Comparison of ENCODE assay signal across 27 cellular contexts in genomic region chr6:89011436-89011835, GRCh38.
"Had no signal": no experiment of that assay in that cellular context is flagged by ENCODE, and none has a peak within 500 bp of the region (broad histone marks: within the 10 kb centered on the region; RNA-seq: fewer than 3 reads in every experiment).

No MANE protein-coding gene starts in this region.

- H3K27ac ChIP-seq: left lung, lower lobe of right lung, ovary, right atrium auricular region, right lobe of liver, tibial nerve, uterus had no signal

- H3K4me1 Mint-ChIP-seq: nephron had no signal

- H3K4me3 ChIP-seq: left lung, lower lobe of right lung, ovary, right atrium auricular region, right lobe of liver, smooth muscle cell, tibial nerve, uterus had no signal

- ATAC-seq: left colon; left lung; lower lobe of right lung; naive thymus-derived CD8-positive, alpha-beta T cell; right lobe of liver; stimulated activated memory B cell treated with anti-CD40 and anti-IgM and Interleukin-4, amounts not matched to agents 10 μg/mL and 1 μg/mL and 100 μg/mL, for 72 hours; stimulated activated naive CD8-positive, alpha-beta T cell treated with anti-CD3 and anti-CD28 coated beads, Interleukin-15, amount 100 ng/mL, for 72 hours had no signal

- H3K4me3 Mint-ChIP-seq: immature natural killer cell; naive thymus-derived CD8-positive, alpha-beta T cell; nephron; neural crest cell; stimulated activated memory B cell treated with anti-CD40 and anti-IgM and Interleukin-4, amounts not matched to agents 10 μg/mL and 1 μg/mL and 100 μg/mL, for 72 hours; stimulated activated naive CD8-positive, alpha-beta T cell treated with anti-CD3 and anti-CD28 coated beads, Interleukin-15, amount 100 ng/mL, for 72 hours; type B pancreatic cell had no signal

- H3K27me3 Mint-ChIP-seq: progenitor cell of endocrine pancreas; stimulated activated memory B cell treated with anti-CD40 and anti-IgM and Interleukin-4, amounts not matched to agents 10 μg/mL and 1 μg/mL and 100 μg/mL, for 72 hours; stimulated activated naive CD8-positive, alpha-beta T cell treated with anti-CD3 and anti-CD28 coated beads, Interleukin-15, amount 100 ng/mL, for 72 hours; type B pancreatic cell had no signal

- H3K4me1 ChIP-seq: right atrium auricular region, uterus had no signal

- H3K9me3 Mint-ChIP-seq: immature natural killer cell, neural crest cell, type B pancreatic cell had no signal

- H3K27ac Mint-ChIP-seq: immature natural killer cell; naive thymus-derived CD8-positive, alpha-beta T cell; nephron; progenitor cell of endocrine pancreas; stimulated activated memory B cell treated with anti-CD40 and anti-IgM and Interleukin-4, amounts not matched to agents 10 μg/mL and 1 μg/mL and 100 μg/mL, for 72 hours; type B pancreatic cell had no signal

- H3K4me2 ChIP-seq: smooth muscle cell had no signal

- FAIRE-seq: islet of Langerhans, kidney had no signal

- H3K36me3 ChIP-seq: left lung, lower lobe of right lung, ovary, right atrium auricular region, right lobe of liver, tibial nerve, uterus had no signal

- H3K36me3 Mint-ChIP-seq: type B pancreatic cell had no signal

- H3K9me3 ChIP-seq: left lung, lower lobe of right lung, ovary, right lobe of liver, tibial nerve, uterus had no signal

- H3K27me3 ChIP-seq: left lung, ovary, right atrium auricular region, right lobe of liver, tibial nerve, uterus had no signal

- DNase-seq: immature natural killer cell; kidney; left colon; left lung; lower lobe of right lung; mammary epithelial cell; mesenchymal stem cell; naive thymus-derived CD8-positive, alpha-beta T cell; ovary; right lobe of liver; stimulated activated CD4-positive, alpha-beta T cell treated with anti-CD3 and anti-CD28 coated beads, Interleukin-1b, Interleukin-23, amount 100 ng/mL, for 48 hours; stimulated activated CD4-positive, alpha-beta T cell treated with anti-CD3 and anti-CD28 coated beads, Interleukin-2, amount 100 ng/mL, for 48 hours; stimulated activated CD4-positive, alpha-beta T cell treated with anti-CD3 and anti-CD28 coated beads, Interleukin-4, amount 100 ng/mL, for 4 hours; stimulated activated CD8-positive, alpha-beta memory T cell treated with anti-CD3 and anti-CD28 coated beads, Interleukin-4, amount 100 ng/mL, for 48 hours; stimulated activated naive CD4-positive, alpha-beta T cell treated with Interleukin-2 at 50 U/mL for 16 hours; stimulated activated naive CD8-positive, alpha-beta T cell treated with anti-CD3 and anti-CD28 coated beads, Interleukin-15, amount 100 ng/mL, for 72 hours; substantia nigra; uterus had no signal
